In the genomic region with DNA sequence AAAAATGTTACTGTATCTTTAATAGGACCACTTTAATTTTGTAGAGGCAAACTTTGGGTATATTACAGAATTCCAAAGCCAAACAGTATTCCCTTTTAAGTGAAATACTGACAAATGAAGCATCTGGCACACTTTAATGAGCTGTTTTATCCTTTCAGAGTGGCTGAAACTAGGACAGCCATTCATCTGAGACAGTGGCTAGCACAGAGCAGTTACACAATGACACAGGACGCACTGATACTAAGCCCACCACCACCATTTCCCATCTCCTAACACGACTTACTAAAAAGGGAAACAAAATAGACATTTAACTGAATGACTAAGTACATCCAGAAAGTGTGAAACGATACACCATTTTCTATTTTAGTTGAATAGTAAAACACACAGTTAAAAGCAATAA, we compare ENCODE assay signal across 15 cellular contexts.
DNase-seq lines count a peak whose midpoint lies in the region; ATAC-seq and TF ChIP-seq lines count a peak whose summit lies in the region.
"Had no signal": no experiment of that assay in that cellular context is flagged by ENCODE, and none has a peak within 500 bp of the region (broad histone marks: within the 10 kb centered on the region; RNA-seq: fewer than 3 reads in every experiment).

No MANE protein-coding gene starts in this region.

- BruUV-seq in mammary epithelial cell (replicated peaks; lab: Mats Ljungman, UMichigan): no TSS peak

- peaks cover 1% of the 10 kb centered on the region for H3K4me1 Mint-ChIP-seq in activated CD4-positive, alpha-beta T cell treated with anti-CD3 and anti-CD28 coated beads for 36 hours
- no peaks in the 10 kb centered on the region for H3K4me1 Mint-ChIP-seq in activated CD4-positive, alpha-beta T cell treated with anti-CD3 and anti-CD28 coated beads, Interleukin-2, amount 10 ng/mL, durations not matched to agents 24 days and 14 days
- H3K4me1 Mint-ChIP-seq: memory B cell had no signal

- H2AFZ ChIP-seq in mammary epithelial cell (ENCODE audit: low read depth, low read length): no peak overlapping the region

- peak overlapping the region; percentile 23 for H3K9ac ChIP-seq in mammary epithelial cell (ENCODE audit: insufficient read depth, low read length)

- H3K4me2 ChIP-seq in mammary epithelial cell (ENCODE audit: insufficient read depth, low read depth, low read length): no peak overlapping the region

- POLR2A ChIA-PET in activated CD4-positive, alpha-beta T cell treated with anti-CD3 and anti-CD28 coated beads for 36 hours (lab: Charles Lee): interaction anchor here (0.6 kb wide), 1 partner anchor 302 kb away, joined by 4 read pairs; no protein-coding TSS in a partner anchor

- no peaks in the 10 kb centered on the region for H4K20me1 ChIP-seq in mammary epithelial cell (ENCODE audit: insufficient read depth, low read length)

- no peak overlapping the region for H3K27ac Mint-ChIP-seq in activated CD4-positive, alpha-beta T cell treated with anti-CD3 and anti-CD28 coated beads for 36 hours
- no peak overlapping the region for H3K27ac Mint-ChIP-seq in activated CD4-positive, alpha-beta T cell treated with anti-CD3 and anti-CD28 coated beads, Interleukin-2, amount 10 ng/mL, durations not matched to agents 24 days and 14 days
- H3K27ac Mint-ChIP-seq: memory B cell had no signal

- H3K9me3 ChIP-seq in mammary epithelial cell (replicated peaks; ENCODE audit: insufficient read depth, low read length) (no peaks in the 10 kb centered on the region), mesodermal cell (ENCODE audit: control insufficient read depth, low read length) (no peaks in the 10 kb centered on the region), upper lobe of left lung (no peaks in the 10 kb centered on the region), upper lobe of right lung (no peaks in the 10 kb centered on the region), psoas muscle (no peaks in the 10 kb centered on the region), heart right ventricle (no peaks in the 10 kb centered on the region)
- H3K9me3 ChIP-seq: right atrium auricular region, thoracic aorta had no signal

- peak overlapping the region; percentile 38 for H3K27ac ChIP-seq in mammary epithelial cell (ENCODE audit: insufficient read depth, low read depth, low read length)
- peak overlapping the region; percentile 94 for H3K27ac ChIP-seq in mesodermal cell (ENCODE audit: low read depth, low read length, severe bottlenecking)
- peak overlapping the region in 3 of 4 donors; percentile 12 to 64 (median 20) for H3K27ac ChIP-seq in upper lobe of left lung
- H3K27ac ChIP-seq in upper lobe of right lung: no peak overlapping the region
- H3K27ac ChIP-seq in psoas muscle: no peak overlapping the region
- H3K27ac ChIP-seq in heart right ventricle: no peak overlapping the region
- H3K27ac ChIP-seq: right atrium auricular region, thoracic aorta had no signal

- intact Hi-C loops in activated CD4-positive, alpha-beta T cell treated with anti-CD3 and anti-CD28 coated beads for 36 hours (cut with DNase I, micrococcal nuclease): no loop called here
- intact Hi-C loops in activated CD4-positive, alpha-beta T cell treated with anti-CD3 and anti-CD28 coated beads, Interleukin-2, amount 10 ng/mL, durations not matched to agents 24 days and 14 days (cut with micrococcal nuclease): no loop called here
- intact Hi-C loops in mammary epithelial cell (cut with micrococcal nuclease) (no loop called here), upper lobe of right lung (cut with DNase I) (no loop called here), psoas muscle (cut with DNase I) (no loop called here), heart right ventricle (cut with DNase I) (loop anchor here in 1 of 10 donors (5.0 kb wide), 1 partner anchor 55 kb away; no protein-coding TSS in a partner anchor)

- H3K4me3 ChIP-seq in mammary epithelial cell (replicated peaks in 1 of 3; ENCODE audit: insufficient read depth in 1 of 3, low read depth in 2 of 3, low read length in 3 of 3) (no peak overlapping the region), mesodermal cell (ENCODE audit: extremely low read depth, insufficient read depth, low read length, poor library complexity, severe bottlenecking) (no peak overlapping the region), upper lobe of left lung (no peak overlapping the region), upper lobe of right lung (no peak overlapping the region), psoas muscle (no peak overlapping the region), heart right ventricle (no peak overlapping the region)
- H3K4me3 ChIP-seq: right atrium auricular region, thoracic aorta had no signal

- TF ChIP-seq CTCF in mammary epithelial cell (conservative IDR thresholded peaks at IDR 0.05 in 1 of 2, IDR thresholded peaks at IDR 0.05 in 1 of 2; ENCODE audit: extremely low read depth in 1 of 2, insufficient read depth in 1 of 2, low read depth in 1 of 2, low read length in 2 of 2): no peak
- no peak for TF ChIP-seq CTCF in upper lobe of left lung (IDR thresholded peaks at IDR 0.05)
- no peak for TF ChIP-seq CTCF in upper lobe of right lung (IDR thresholded peaks at IDR 0.05)
- no peak for TF ChIP-seq CTCF in psoas muscle (IDR thresholded peaks at IDR 0.05)
- TF ChIP-seq CTCF in heart right ventricle (IDR thresholded peaks at IDR 0.05): no peak

- H3K36me3 ChIP-seq in mammary epithelial cell (ENCODE audit: insufficient read depth, low read length) (no peaks in the 10 kb centered on the region), mesodermal cell (ENCODE audit: control insufficient read depth, insufficient read depth, low read length) (peaks cover 54% of the 10 kb centered on the region), upper lobe of left lung (peaks cover 0 to 9% (median 0%) of the 10 kb centered on the region in 4 donors), upper lobe of right lung (peaks cover 6% of the 10 kb centered on the region), psoas muscle (ENCODE audit: insufficient read depth in 1 of 2, low read depth in 1 of 2) (no peaks in the 10 kb centered on the region), heart right ventricle (peaks cover 0 to 9% (median 0%) of the 10 kb centered on the region in 9 donors)
- H3K36me3 ChIP-seq: right atrium auricular region, thoracic aorta had no signal

- TF ChIP-seq EP300 in upper lobe of left lung (IDR thresholded peaks at IDR 0.05): no peak

- H3K27me3 ChIP-seq in mammary epithelial cell (ENCODE audit: insufficient read depth, low read length): no peaks in the 10 kb centered on the region
- no peaks in the 10 kb centered on the region for H3K27me3 ChIP-seq in upper lobe of left lung
- no peaks in the 10 kb centered on the region for H3K27me3 ChIP-seq in upper lobe of right lung
- H3K27me3 ChIP-seq in psoas muscle (ENCODE audit: insufficient read depth in 3 of 3, low read length in 2 of 3): no peaks in the 10 kb centered on the region
- H3K27me3 ChIP-seq in heart right ventricle: peaks cover 0 to 13% (median 0%) of the 10 kb centered on the region in 7 donors
- H3K27me3 ChIP-seq: right atrium auricular region had no signal

- H3K4me1 ChIP-seq in mammary epithelial cell (ENCODE audit: insufficient read depth, low read length) (peaks cover 49% of the 10 kb centered on the region), mesodermal cell (ENCODE audit: control insufficient read depth, insufficient read depth, low read length, poor library complexity, severe bottlenecking) (peaks cover 45% of the 10 kb centered on the region), upper lobe of left lung (peaks cover 20 to 37% (median 27%) of the 10 kb centered on the region in 4 donors), upper lobe of right lung (peaks cover 40% of the 10 kb centered on the region), psoas muscle (no peaks in the 10 kb centered on the region), heart right ventricle (peaks cover 0 to 41% (median 27%) of the 10 kb centered on the region in 9 donors)

- peaks cover 36% of the 10 kb centered on the region for H3K79me2 ChIP-seq in mammary epithelial cell (ENCODE audit: insufficient read depth, low read length)

- no peak overlapping the region for H3K4me3 Mint-ChIP-seq in activated CD4-positive, alpha-beta T cell treated with anti-CD3 and anti-CD28 coated beads for 36 hours
- no peak overlapping the region for H3K4me3 Mint-ChIP-seq in activated CD4-positive, alpha-beta T cell treated with anti-CD3 and anti-CD28 coated beads, Interleukin-2, amount 10 ng/mL, durations not matched to agents 24 days and 14 days
- H3K4me3 Mint-ChIP-seq: memory B cell had no signal

- peaks cover 32% of the 10 kb centered on the region for H3K27me3 Mint-ChIP-seq in activated CD4-positive, alpha-beta T cell treated with anti-CD3 and anti-CD28 coated beads for 36 hours
- H3K27me3 Mint-ChIP-seq in activated CD4-positive, alpha-beta T cell treated with anti-CD3 and anti-CD28 coated beads, Interleukin-2, amount 10 ng/mL, durations not matched to agents 24 days and 14 days: peaks cover 28% of the 10 kb centered on the region

- peak; percentile 53 for ATAC-seq in activated CD4-positive, alpha-beta T cell treated with anti-CD3 and anti-CD28 coated beads for 36 hours
- ATAC-seq in upper lobe of left lung (ENCODE audit: low FRiP score in 2 of 2) (no peak), upper lobe of right lung (no peak), psoas muscle (no peak), heart right ventricle (no peak)
- ATAC-seq: Right ventricle myocardium inferior had no signal

- WGBS in mammary epithelial cell (ENCODE audit: low coverage, missing lambda C conversion rate): 39% methylated on average over 2 of the region's 3 CpGs
- no CpG with 5 or more reads among the region's 3 CpGs for WGBS in mesodermal cell (ENCODE audit: insufficient coverage in 2 of 2), 2 experiments
- 36 to 58% methylated on average over 3 of the region's 3 CpGs for WGBS in upper lobe of left lung, 2 donors
- 40 to 55% (median 52%) methylated on average over 3 of the region's 3 CpGs for WGBS in psoas muscle, 3 donors
- WGBS in heart right ventricle, 2 donors: 53 to 59% methylated on average over 3 of the region's 3 CpGs

- in situ Hi-C loops in mammary epithelial cell (cut with MboI; ENCODE audit: low sequenced_read_pairs in 2 of 2): no loop called here

- no peaks in the 10 kb centered on the region for H3K36me3 Mint-ChIP-seq in activated CD4-positive, alpha-beta T cell treated with anti-CD3 and anti-CD28 coated beads for 36 hours (ENCODE audit: low read depth)
- H3K36me3 Mint-ChIP-seq in activated CD4-positive, alpha-beta T cell treated with anti-CD3 and anti-CD28 coated beads, Interleukin-2, amount 10 ng/mL, durations not matched to agents 24 days and 14 days (ENCODE audit: low read depth): no peaks in the 10 kb centered on the region
- H3K36me3 Mint-ChIP-seq: memory B cell had no signal

- H3K9me3 Mint-ChIP-seq in activated CD4-positive, alpha-beta T cell treated with anti-CD3 and anti-CD28 coated beads for 36 hours (ENCODE audit: low read depth): no peaks in the 10 kb centered on the region
- H3K9me3 Mint-ChIP-seq in activated CD4-positive, alpha-beta T cell treated with anti-CD3 and anti-CD28 coated beads, Interleukin-2, amount 10 ng/mL, durations not matched to agents 24 days and 14 days: no peaks in the 10 kb centered on the region
- H3K9me3 Mint-ChIP-seq: memory B cell had no signal

- dilution Hi-C loops in mammary epithelial cell (cut with HindIII; ENCODE audit: low sequenced_read_pairs): no loop called here

- DNase-seq in activated CD4-positive, alpha-beta T cell treated with anti-CD3 and anti-CD28 coated beads for 36 hours: no peak
- no peak for DNase-seq in activated CD4-positive, alpha-beta T cell treated with anti-CD3 and anti-CD28 coated beads, Interleukin-2, amount 10 ng/mL, durations not matched to agents 24 days and 14 days
- DNase-seq in mammary epithelial cell (no peak), upper lobe of left lung (no peak), upper lobe of right lung (no peak), psoas muscle (no peak), heart right ventricle (no peak)
- DNase-seq: DMS 273 treated with DMSO at 0.1 percent for 48 hours, MM.1S, NCI-H226 had no signal

- CTCF ChIA-PET in activated CD4-positive, alpha-beta T cell treated with anti-CD3 and anti-CD28 coated beads for 36 hours (lab: Charles Lee): interaction anchor here (0.6 to 1.0 kb wide), 2 partner anchors 12 to 69 kb away, joined by 3 to 4 read pairs; no protein-coding TSS in a partner anchor
- CTCF ChIA-PET in mammary epithelial cell (lab: Charles Lee; ENCODE audit: low non-redundant PET): no interaction called here

- TF ChIP-seq POLR2A in upper lobe of left lung (IDR thresholded peaks at IDR 0.05): no peak

Comparison
In these comparisons a context has a peak if more than half of its experiments do, and no peak if none do; other contexts are left out.
1. H3K27ac ChIP-seq: peak in mammary epithelial cell (single experiment), mesodermal cell (single experiment) and upper lobe of left lung (3 of 4); none in upper lobe of right lung (single experiment), psoas muscle (single experiment) and heart right ventricle (0 of 10).